Comparison of ENCODE assay signal across 1 cellular context in the genomic region with DNA sequence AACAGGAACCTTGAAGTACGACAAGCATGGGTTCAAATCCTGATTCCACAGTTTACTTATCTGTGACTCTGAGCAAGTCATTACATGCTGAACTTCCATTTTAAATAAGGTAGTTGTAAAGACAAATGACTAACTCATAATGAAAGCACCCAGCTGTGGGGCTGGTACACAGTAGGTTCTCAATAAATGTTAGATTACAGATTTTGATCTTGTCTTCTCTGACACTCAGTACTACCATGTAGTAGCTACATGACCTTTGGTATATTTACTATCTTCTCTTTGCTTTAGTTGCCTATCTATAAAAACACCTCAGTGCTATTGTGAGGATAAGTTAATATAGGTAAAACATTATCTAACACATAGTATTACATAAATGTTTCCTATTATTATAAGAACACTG.
TF ChIP-seq lines count a peak whose summit lies in the region.

No MANE protein-coding gene starts in this region.

TF ChIP-seq in SK-N-SH treated with all-trans-retinoic acid at 6 μM for 48 hours, 23 proteins besides CTCF, POLR2A, EP300 and RAD21 (continued from another document):
- TF ChIP-seq, protein P1, sequence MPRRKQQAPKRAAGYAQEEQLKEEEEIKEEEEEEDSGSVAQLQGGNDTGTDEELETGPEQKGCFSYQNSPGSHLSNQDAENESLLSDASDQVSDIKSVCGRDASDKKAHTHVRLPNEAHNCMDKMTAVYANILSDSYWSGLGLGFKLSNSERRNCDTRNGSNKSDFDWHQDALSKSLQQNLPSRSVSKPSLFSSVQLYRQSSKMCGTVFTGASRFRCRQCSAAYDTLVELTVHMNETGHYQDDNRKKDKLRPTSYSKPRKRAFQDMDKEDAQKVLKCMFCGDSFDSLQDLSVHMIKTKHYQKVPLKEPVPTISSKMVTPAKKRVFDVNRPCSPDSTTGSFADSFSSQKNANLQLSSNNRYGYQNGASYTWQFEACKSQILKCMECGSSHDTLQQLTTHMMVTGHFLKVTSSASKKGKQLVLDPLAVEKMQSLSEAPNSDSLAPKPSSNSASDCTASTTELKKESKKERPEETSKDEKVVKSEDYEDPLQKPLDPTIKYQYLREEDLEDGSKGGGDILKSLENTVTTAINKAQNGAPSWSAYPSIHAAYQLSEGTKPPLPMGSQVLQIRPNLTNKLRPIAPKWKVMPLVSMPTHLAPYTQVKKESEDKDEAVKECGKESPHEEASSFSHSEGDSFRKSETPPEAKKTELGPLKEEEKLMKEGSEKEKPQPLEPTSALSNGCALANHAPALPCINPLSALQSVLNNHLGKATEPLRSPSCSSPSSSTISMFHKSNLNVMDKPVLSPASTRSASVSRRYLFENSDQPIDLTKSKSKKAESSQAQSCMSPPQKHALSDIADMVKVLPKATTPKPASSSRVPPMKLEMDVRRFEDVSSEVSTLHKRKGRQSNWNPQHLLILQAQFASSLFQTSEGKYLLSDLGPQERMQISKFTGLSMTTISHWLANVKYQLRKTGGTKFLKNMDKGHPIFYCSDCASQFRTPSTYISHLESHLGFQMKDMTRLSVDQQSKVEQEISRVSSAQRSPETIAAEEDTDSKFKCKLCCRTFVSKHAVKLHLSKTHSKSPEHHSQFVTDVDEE (CRISPR knock-in tag; IDR thresholded peaks at IDR 0.05) = no peak
- TF ChIP-seq RARB (CRISPR knock-in tag; IDR thresholded peaks at IDR 0.05) (no peak), OSR1 (CRISPR knock-in tag; IDR thresholded peaks at IDR 0.05) (no peak), TOX (CRISPR knock-in tag; IDR thresholded peaks at IDR 0.05; ENCODE audit: borderline replicate concordance) (no peak), ZC3H10 (CRISPR knock-in tag; IDR thresholded peaks at IDR 0.05) (no peak), BACH2 (CRISPR knock-in tag; IDR thresholded peaks at IDR 0.05; ENCODE audit: borderline replicate concordance) (no peak), ZNF565 (CRISPR knock-in tag; conservative IDR thresholded peaks at IDR 0.05; ENCODE audit: low read depth) (no peak), PPARA (CRISPR knock-in tag; IDR thresholded peaks at IDR 0.05; ENCODE audit: borderline replicate concordance) (no peak), ZFP3 (CRISPR knock-in tag; IDR thresholded peaks at IDR 0.05) (no peak), SNAI2 (CRISPR knock-in tag; IDR thresholded peaks at IDR 0.05) (no peak)
- TF ChIP-seq, protein P2, sequence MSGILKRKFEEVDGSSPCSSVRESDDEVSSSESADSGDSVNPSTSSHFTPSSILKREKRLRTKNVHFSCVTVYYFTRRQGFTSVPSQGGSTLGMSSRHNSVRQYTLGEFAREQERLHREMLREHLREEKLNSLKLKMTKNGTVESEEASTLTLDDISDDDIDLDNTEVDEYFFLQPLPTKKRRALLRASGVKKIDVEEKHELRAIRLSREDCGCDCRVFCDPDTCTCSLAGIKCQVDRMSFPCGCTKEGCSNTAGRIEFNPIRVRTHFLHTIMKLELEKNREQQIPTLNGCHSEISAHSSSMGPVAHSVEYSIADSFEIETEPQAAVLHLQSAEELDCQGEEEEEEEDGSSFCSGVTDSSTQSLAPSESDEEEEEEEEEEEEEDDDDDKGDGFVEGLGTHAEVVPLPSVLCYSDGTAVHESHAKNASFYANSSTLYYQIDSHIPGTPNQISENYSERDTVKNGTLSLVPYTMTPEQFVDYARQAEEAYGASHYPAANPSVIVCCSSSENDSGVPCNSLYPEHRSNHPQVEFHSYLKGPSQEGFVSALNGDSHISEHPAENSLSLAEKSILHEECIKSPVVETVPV (CRISPR knock-in tag; IDR thresholded peaks at IDR 0.05) = no peak
- TF ChIP-seq, protein P3, sequence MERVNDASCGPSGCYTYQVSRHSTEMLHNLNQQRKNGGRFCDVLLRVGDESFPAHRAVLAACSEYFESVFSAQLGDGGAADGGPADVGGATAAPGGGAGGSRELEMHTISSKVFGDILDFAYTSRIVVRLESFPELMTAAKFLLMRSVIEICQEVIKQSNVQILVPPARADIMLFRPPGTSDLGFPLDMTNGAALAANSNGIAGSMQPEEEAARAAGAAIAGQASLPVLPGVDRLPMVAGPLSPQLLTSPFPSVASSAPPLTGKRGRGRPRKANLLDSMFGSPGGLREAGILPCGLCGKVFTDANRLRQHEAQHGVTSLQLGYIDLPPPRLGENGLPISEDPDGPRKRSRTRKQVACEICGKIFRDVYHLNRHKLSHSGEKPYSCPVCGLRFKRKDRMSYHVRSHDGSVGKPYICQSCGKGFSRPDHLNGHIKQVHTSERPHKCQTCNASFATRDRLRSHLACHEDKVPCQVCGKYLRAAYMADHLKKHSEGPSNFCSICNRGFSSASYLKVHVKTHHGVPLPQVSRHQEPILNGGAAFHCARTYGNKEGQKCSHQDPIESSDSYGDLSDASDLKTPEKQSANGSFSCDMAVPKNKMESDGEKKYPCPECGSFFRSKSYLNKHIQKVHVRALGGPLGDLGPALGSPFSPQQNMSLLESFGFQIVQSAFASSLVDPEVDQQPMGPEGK (CRISPR knock-in tag; IDR thresholded peaks at IDR 0.05; ENCODE audit: borderline replicate concordance) = no peak
